ENCODE assay signal across 1 cellular context in genomic region chr10:115093286-115093775, GRCh38.
TF ChIP-seq lines count a peak whose summit lies in the region.

A gene with protein sequence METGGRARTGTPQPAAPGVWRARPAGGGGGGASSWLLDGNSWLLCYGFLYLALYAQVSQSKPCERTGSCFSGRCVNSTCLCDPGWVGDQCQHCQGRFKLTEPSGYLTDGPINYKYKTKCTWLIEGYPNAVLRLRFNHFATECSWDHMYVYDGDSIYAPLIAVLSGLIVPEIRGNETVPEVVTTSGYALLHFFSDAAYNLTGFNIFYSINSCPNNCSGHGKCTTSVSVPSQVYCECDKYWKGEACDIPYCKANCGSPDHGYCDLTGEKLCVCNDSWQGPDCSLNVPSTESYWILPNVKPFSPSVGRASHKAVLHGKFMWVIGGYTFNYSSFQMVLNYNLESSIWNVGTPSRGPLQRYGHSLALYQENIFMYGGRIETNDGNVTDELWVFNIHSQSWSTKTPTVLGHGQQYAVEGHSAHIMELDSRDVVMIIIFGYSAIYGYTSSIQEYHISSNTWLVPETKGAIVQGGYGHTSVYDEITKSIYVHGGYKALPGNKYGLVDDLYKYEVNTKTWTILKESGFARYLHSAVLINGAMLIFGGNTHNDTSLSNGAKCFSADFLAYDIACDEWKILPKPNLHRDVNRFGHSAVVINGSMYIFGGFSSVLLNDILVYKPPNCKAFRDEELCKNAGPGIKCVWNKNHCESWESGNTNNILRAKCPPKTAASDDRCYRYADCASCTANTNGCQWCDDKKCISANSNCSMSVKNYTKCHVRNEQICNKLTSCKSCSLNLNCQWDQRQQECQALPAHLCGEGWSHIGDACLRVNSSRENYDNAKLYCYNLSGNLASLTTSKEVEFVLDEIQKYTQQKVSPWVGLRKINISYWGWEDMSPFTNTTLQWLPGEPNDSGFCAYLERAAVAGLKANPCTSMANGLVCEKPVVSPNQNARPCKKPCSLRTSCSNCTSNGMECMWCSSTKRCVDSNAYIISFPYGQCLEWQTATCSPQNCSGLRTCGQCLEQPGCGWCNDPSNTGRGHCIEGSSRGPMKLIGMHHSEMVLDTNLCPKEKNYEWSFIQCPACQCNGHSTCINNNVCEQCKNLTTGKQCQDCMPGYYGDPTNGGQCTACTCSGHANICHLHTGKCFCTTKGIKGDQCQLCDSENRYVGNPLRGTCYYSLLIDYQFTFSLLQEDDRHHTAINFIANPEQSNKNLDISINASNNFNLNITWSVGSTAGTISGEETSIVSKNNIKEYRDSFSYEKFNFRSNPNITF (N-terminal part only) (plus strand): TSS chr10:115093365. CDS start chr10:115093751, 386 bp downstream.

TF ChIP-seq in IMR-90, 13 proteins besides CTCF, POLR2A, EP300 and RAD21 (continued from another document):
- peak; percentile 37; the same call in 1 of the 2 replicates for TF ChIP-seq MAZ (IDR thresholded peaks at IDR 0.05; ENCODE audit: borderline replicate concordance, low read depth, low read length)
TF ChIP-seq in IMR-90: peak in this region for 1.
